Comparison of ENCODE assay signal across 8 cellular contexts in the genomic region with DNA sequence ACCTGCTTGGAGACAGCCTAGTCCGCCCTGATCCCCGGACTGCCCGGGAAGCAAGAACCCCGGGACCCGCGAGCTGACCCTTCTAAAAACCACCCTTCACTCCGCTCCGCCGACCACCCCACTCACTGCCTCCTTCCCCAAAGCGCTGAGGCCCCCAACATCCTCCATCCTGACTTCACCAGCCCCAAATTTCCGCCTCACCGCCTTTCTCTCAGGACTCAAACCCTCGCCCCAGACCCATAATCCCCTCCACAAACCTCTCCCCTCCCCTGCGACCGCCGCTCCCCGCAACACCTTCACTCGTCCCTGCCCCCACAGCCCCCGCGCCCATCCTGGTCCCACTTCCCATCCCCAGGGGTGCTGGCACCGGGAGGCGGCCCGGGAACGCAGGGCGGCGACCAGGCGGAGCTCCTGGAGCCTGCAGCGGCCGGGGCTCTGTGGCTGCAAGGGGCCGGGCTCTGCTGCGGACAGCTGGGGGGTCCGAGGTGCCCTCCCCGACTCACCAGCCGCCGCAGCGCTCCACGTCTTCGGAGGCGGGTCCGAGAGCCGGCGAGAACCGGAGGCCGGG. TPM values are rescaled to one million over a fixed set of nuclear protein-coding genes. Genes with fewer than 3 reads are reported as not detected.
DNase-seq lines count a peak whose midpoint lies in the region; ATAC-seq, FAIRE-seq and TF ChIP-seq lines count a peak whose summit lies in the region.

No MANE protein-coding gene starts in this region.

- H3K4me1 ChIP-seq in pancreas, result peaks cover 0 to 8% (median 0%) of the 10 kb centered on the region in 3 donors

- TF ChIP-seq CTCF in VCaP (conservative IDR thresholded peaks at IDR 0.05), result no peak
- no peak for TF ChIP-seq CTCF in pancreas (IDR thresholded peaks at IDR 0.05)

- H3K27me3 ChIP-seq in pancreas, result no peaks in the 10 kb centered on the region

- H3K27ac ChIP-seq in VCaP (peak overlapping the region; percentile 79), pancreas (peak overlapping the region in 3 of 4 donors; percentile 39 to 68 (median 53))

- in situ Hi-C loops in ACHN (cut with HindIII; ENCODE audit: low pct_ligation_motif_present, low pct_unique_long_range_greater_than_20kb, low sequenced_read_pairs), result no loop called here

- no peaks in the 10 kb centered on the region for H3K36me3 ChIP-seq in pancreas

- H3K9me3 ChIP-seq in pancreas, result no peaks in the 10 kb centered on the region

- intact Hi-C loops in pancreas (cut with DNase I), result no loop called here

- ATAC-seq in GM21528 (IDR thresholded peaks at IDR 0.05; ENCODE audit: low FRiP score, unreplicated experiment) (peak; percentile 2), pancreas (peak; percentile 15 to 49 (median 26)), GM18517 (IDR thresholded peaks at IDR 0.05; ENCODE audit: unreplicated experiment) (no peak)

- WGBS in pancreas, 2 donors, result 0 to 1% methylated on average over 44 of the region's 44 CpGs

- H3K4me3 ChIP-seq in pancreas, result peak overlapping the region; percentile 59 to 87 (median 73)

- DNase-seq in ACHN (peak; percentile 19), glomerular visceral epithelial cell (ENCODE audit: extremely low spot score) (peak; percentile 21), pancreas (peak in 4 of 6 donors; percentile 39 to 75 (median 56)), T1000 (lab: John Stamatoyannopoulos, UW) (no peak), mesenteric fat pad (ENCODE audit: low spot score) (no peak)

- FAIRE-seq in pancreas (lab: Jason Lieb, UNC), result no peak

RNA-seq across cellular contexts. Expression of a gene that starts 0.3 kb away (rescaled TPM):
- total RNA-seq in pancreas (10 to 100 TPM in 4 of 6 donors, 1 to 10 TPM in 2; 8.8 to 17.6 (median 10.7) TPM), mesenteric fat pad (44.5 TPM)
- 1 to 10 TPM; 7.2 to 9.3 TPM for polyA plus RNA-seq in pancreas

Comparison
In these comparisons a context has a peak if more than half of its experiments do, and no peak if none do; other contexts are left out.
1. DNase-seq: peak in ACHN (single experiment), glomerular visceral epithelial cell (single experiment) and pancreas (4 of 6); none in T1000 (single experiment) and mesenteric fat pad (single experiment).